In the genomic region with DNA sequence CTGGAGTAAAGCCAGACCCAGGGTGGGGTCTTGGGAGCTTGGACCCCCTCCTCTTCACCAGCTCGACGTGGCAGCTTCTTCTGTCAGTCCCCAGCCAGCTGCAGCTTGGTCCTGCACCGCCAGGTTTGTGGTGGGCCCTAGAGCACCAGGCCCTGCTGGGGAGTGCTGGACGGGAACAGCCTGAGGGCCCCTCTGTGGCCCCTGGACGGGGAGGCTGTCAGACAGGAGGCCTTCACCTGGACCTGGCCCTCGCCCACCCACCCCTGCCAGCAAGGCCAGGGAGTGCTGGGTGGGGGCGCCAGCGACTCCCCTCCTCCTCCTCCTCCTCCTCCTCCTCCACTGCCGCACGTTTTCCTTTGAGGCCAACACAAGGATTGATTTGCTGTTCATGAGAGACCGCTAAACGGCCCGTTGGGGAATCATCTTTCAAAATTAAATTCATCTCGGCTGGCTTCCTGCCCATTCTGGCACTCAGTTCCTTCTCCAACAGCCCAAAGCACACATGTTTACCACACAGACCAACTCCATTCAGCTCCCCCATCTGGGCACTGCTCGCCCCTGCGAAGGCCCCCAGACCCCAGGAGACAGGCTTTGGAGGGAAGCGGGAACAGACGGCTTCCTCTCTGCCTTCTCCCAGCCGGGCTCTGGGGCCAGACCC, we compare ENCODE assay signal across 9 cellular contexts. TPM values are rescaled to one million over a fixed set of nuclear protein-coding genes. Genes with fewer than 3 reads are reported as not detected.
DNase-seq lines count a peak whose midpoint lies in the region; ATAC-seq and TF ChIP-seq lines count a peak whose summit lies in the region.
"Had no signal": no experiment of that assay in that cellular context is flagged by ENCODE, and none has a peak within 500 bp of the region (broad histone marks: within the 10 kb centered on the region; RNA-seq: fewer than 3 reads in every experiment).

No MANE protein-coding gene starts in this region.

- TF ChIP-seq EP300 in gastroesophageal sphincter (IDR thresholded peaks at IDR 0.05) = no peak

- H3K4me1 ChIP-seq in gastroesophageal sphincter = peaks cover 0 to 22% (median 19%) of the 10 kb centered on the region in 3 donors

- DNase-seq in activated T-cell treated with anti-CD3 and anti-CD28 coated beads, Interleukin-2, amount 50 U/mL, for 4 hours = no peak
- DNase-seq in activated T-cell treated with anti-CD3 and anti-CD28 coated beads, Interleukin-2, amount 50 U/mL, for 1 hour = no peak
- peak; percentile 5 for DNase-seq in OCI-M1 (lab: John Stamatoyannopoulos, UW)
- DNase-seq in glutamatergic neuron = peak; percentile 76
- no peak for DNase-seq in stimulated activated naive B cell treated with anti-CD40 and anti-IgM and Interleukin-4, amounts not matched to agents 10 μg/mL and 1 μg/mL and 100 μg/mL, for 72 hours

- peaks cover 92% of the 10 kb centered on the region for H3K27me3 ChIP-seq in gastroesophageal sphincter

- no peaks in the 10 kb centered on the region for H3K9me3 Mint-ChIP-seq in activated T-cell treated with anti-CD3 and anti-CD28 coated beads, Interleukin-2, amount 50 U/mL, for 4 hours
- peaks cover 4% of the 10 kb centered on the region for H3K9me3 Mint-ChIP-seq in glutamatergic neuron (ENCODE audit: unreplicated experiment)
- no peaks in the 10 kb centered on the region for H3K9me3 Mint-ChIP-seq in stimulated activated naive B cell treated with anti-CD40 and anti-IgM and Interleukin-4, amounts not matched to agents 10 μg/mL and 1 μg/mL and 100 μg/mL, for 72 hours

- TF ChIP-seq POLR2A in gastroesophageal sphincter (IDR thresholded peaks at IDR 0.05) = no peak

- no peaks in the 10 kb centered on the region for H3K9me3 ChIP-seq in gastroesophageal sphincter

- H3K27ac Mint-ChIP-seq in glutamatergic neuron (ENCODE audit: unreplicated experiment) = peak overlapping the region; percentile 82
- no peak overlapping the region for H3K27ac Mint-ChIP-seq in stimulated activated naive B cell treated with anti-CD40 and anti-IgM and Interleukin-4, amounts not matched to agents 10 μg/mL and 1 μg/mL and 100 μg/mL, for 72 hours

- ATAC-seq in activated T-cell treated with anti-CD3 and anti-CD28 coated beads, Interleukin-2, amount 50 U/mL, for 4 hours = no peak
- ATAC-seq in stimulated activated naive B cell treated with anti-CD40 and anti-IgM and Interleukin-4, amounts not matched to agents 10 μg/mL and 1 μg/mL and 100 μg/mL, for 72 hours (replicated peaks) = no peak
- ATAC-seq in gastroesophageal sphincter (no peak), GM18870 (IDR thresholded peaks at IDR 0.05; ENCODE audit: unreplicated experiment) (no peak), HG03354 (IDR thresholded peaks at IDR 0.05; ENCODE audit: poor library complexity, severe bottlenecking, unreplicated experiment) (no peak)

- H3K4me3 Mint-ChIP-seq in activated T-cell treated with anti-CD3 and anti-CD28 coated beads, Interleukin-2, amount 50 U/mL, for 4 hours = peak overlapping the region; percentile 53
- H3K4me3 Mint-ChIP-seq in glutamatergic neuron (ENCODE audit: unreplicated experiment) = peak overlapping the region; percentile 87
- H3K4me3 Mint-ChIP-seq in stimulated activated naive B cell treated with anti-CD40 and anti-IgM and Interleukin-4, amounts not matched to agents 10 μg/mL and 1 μg/mL and 100 μg/mL, for 72 hours = peak overlapping the region; percentile 52 to 70

- H3K4me1 Mint-ChIP-seq in activated T-cell treated with anti-CD3 and anti-CD28 coated beads, Interleukin-2, amount 50 U/mL, for 4 hours (ENCODE audit: low read depth) = peaks cover 6% of the 10 kb centered on the region
- peaks cover 30% of the 10 kb centered on the region for H3K4me1 Mint-ChIP-seq in glutamatergic neuron (ENCODE audit: low read depth, unreplicated experiment)
- peaks cover 18% of the 10 kb centered on the region in 2 donors for H3K4me1 Mint-ChIP-seq in stimulated activated naive B cell treated with anti-CD40 and anti-IgM and Interleukin-4, amounts not matched to agents 10 μg/mL and 1 μg/mL and 100 μg/mL, for 72 hours

- H3K36me3 Mint-ChIP-seq in activated T-cell treated with anti-CD3 and anti-CD28 coated beads, Interleukin-2, amount 50 U/mL, for 4 hours (ENCODE audit: insufficient read depth) = no peaks in the 10 kb centered on the region
- no peaks in the 10 kb centered on the region for H3K36me3 Mint-ChIP-seq in glutamatergic neuron (ENCODE audit: unreplicated experiment)
- no peaks in the 10 kb centered on the region for H3K36me3 Mint-ChIP-seq in stimulated activated naive B cell treated with anti-CD40 and anti-IgM and Interleukin-4, amounts not matched to agents 10 μg/mL and 1 μg/mL and 100 μg/mL, for 72 hours

- no peak overlapping the region for H3K27ac ChIP-seq in gastroesophageal sphincter
- H3K27ac ChIP-seq: epithelial cell of prostate had no signal

- WGBS in gastroesophageal sphincter (ENCODE audit: low coverage in 1 of 2), 2 donors = 8% methylated on average over 10 of the region's 19 CpGs; no CpG with 5 or more reads in 1 of the 2 donors

- no peak for TF ChIP-seq CTCF in glutamatergic neuron (IDR thresholded peaks at IDR 0.05; ENCODE audit: partially characterized antibody, unreplicated experiment)
- TF ChIP-seq CTCF in gastroesophageal sphincter (IDR thresholded peaks at IDR 0.05) = no peak

- H3K27me3 Mint-ChIP-seq in activated T-cell treated with anti-CD3 and anti-CD28 coated beads, Interleukin-2, amount 50 U/mL, for 4 hours (ENCODE audit: low read depth) = peaks cover 17% of the 10 kb centered on the region
- H3K27me3 Mint-ChIP-seq in glutamatergic neuron (ENCODE audit: unreplicated experiment) = peaks cover 8% of the 10 kb centered on the region
- H3K27me3 Mint-ChIP-seq in stimulated activated naive B cell treated with anti-CD40 and anti-IgM and Interleukin-4, amounts not matched to agents 10 μg/mL and 1 μg/mL and 100 μg/mL, for 72 hours = peaks cover 31 to 33% of the 10 kb centered on the region in 2 donors

- H3K36me3 ChIP-seq in gastroesophageal sphincter = no peaks in the 10 kb centered on the region

- peak overlapping the region in 1 of 2 donors; percentile 50 for H3K4me3 ChIP-seq in gastroesophageal sphincter

RNA-seq across cellular contexts. Expression of a gene that starts 1.0 kb away (rescaled TPM):
- under 1 TPM; 0.43 to 0.98 (median 0.84) TPM for total RNA-seq in activated T-cell treated with anti-CD3 and anti-CD28 coated beads, Interleukin-2, amount 50 U/mL, for 4 hours
- total RNA-seq in glutamatergic neuron (ENCODE audit: unreplicated experiment) (64.7 TPM), gastroesophageal sphincter (10 to 100 TPM in 2 of 4 donors, 1 to 10 TPM in 2; 4.7 to 15.5 (median 10.8) TPM)

RNA-seq across cellular contexts. Expression of a gene that starts 14.5 kb away (rescaled TPM):
- 10 to 100 TPM; 15.0 to 17.6 (median 16.0) TPM for total RNA-seq in activated T-cell treated with anti-CD3 and anti-CD28 coated beads, Interleukin-2, amount 50 U/mL, for 4 hours
- total RNA-seq in glutamatergic neuron (ENCODE audit: unreplicated experiment) (43.1 TPM), gastroesophageal sphincter (10 to 100 TPM; 38.2 to 52.1 (median 46.6) TPM)

RNA-seq across cellular contexts. Expression of a gene that starts 39.6 kb away (rescaled TPM):
- total RNA-seq in activated T-cell treated with anti-CD3 and anti-CD28 coated beads, Interleukin-2, amount 50 U/mL, for 4 hours = 10 to 100 TPM; 32.7 to 36.3 (median 34.5) TPM
- 47.7 TPM for total RNA-seq in glutamatergic neuron (ENCODE audit: unreplicated experiment)
- total RNA-seq in gastroesophageal sphincter = 10 to 100 TPM; 10.3 to 21.7 (median 14.5) TPM

RNA-seq across cellular contexts. Expression of a gene that starts 42.0 kb away (rescaled TPM):
- total RNA-seq in activated T-cell treated with anti-CD3 and anti-CD28 coated beads, Interleukin-2, amount 50 U/mL, for 4 hours = under 1 TPM; 0.05 to 0.16 (median 0.08) TPM
- total RNA-seq in glutamatergic neuron (ENCODE audit: unreplicated experiment) = 13.0 TPM
- under 1 TPM in 2 of 4 donors, not detected in 2; 0.19 to 0.22 TPM for total RNA-seq in gastroesophageal sphincter

Comparison
In these comparisons a context has a peak if more than half of its experiments do, and no peak if none do; other contexts are left out.
1. DNase-seq: peak in OCI-M1 (single experiment) and glutamatergic neuron (single experiment); none in activated T-cell treated with anti-CD3 and anti-CD28 coated beads, Interleukin-2, amount 50 U/mL, for 4 hours (single experiment), activated T-cell treated with anti-CD3 and anti-CD28 coated beads, Interleukin-2, amount 50 U/mL, for 1 hour (single experiment) and stimulated activated naive B cell treated with anti-CD40 and anti-IgM and Interleukin-4, amounts not matched to agents 10 μg/mL and 1 μg/mL and 100 μg/mL, for 72 hours (single experiment).
2. Peak in every context shown above with its lines, with median percentiles within 50 percentile points of each other: H3K4me3 Mint-ChIP-seq.